In the genomic region with DNA sequence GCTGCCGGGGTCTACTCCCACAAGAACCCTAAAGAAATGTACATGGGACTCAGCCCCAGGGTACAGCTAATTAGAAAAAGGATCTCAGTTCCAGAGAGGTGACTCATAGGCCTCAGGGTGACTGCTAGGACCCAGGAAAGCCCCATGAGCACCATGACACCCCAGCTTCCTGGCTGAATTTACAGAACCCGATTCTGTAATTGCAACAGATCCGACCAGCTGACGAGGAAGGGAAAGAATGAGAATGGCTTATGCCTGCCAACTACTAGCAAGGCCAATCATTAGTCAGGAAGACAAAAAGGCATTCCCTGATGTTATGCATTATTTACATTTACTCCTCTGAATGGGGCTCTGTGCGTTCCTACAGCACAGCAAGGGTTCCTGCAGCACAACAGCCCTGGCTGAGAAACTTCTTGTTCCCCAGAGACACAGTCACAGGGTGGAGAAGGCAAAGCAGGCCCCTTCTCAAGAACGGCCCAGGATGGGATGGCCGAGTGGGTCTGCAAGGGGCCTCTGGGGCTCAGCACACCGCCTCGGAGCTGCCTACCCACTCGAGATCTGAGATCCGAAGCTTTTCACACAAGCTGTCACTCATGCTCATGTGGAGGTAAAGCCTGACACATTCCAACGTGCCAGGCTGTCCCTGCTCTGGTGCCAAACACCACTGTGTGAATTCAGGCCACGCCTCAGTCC, we compare ENCODE assay signal across 8 cellular contexts.
DNase-seq lines count a peak whose midpoint lies in the region; ATAC-seq lines count a peak whose summit lies in the region.

No MANE protein-coding gene starts in this region.

- DNase-seq in T-helper 9 cell (peak; percentile 60), T47D (ENCODE audit: low read depth in 1 of 2, low spot score in 1 of 2) (peak; percentile 31 to 66), NCI-H526 treated with DMSO at 0.1 percent for 48 hours (lab: John Stamatoyannopoulos, UW) (no peak)

- peak overlapping the region; percentile 78 for H3K27ac ChIP-seq in subcutaneous abdominal adipose tissue (ENCODE audit: low read depth, low read length)

- H3K36me3 ChIP-seq in mucosa of stomach (ENCODE audit: control insufficient read depth, insufficient read depth, low read length) (no peaks in the 10 kb centered on the region), subcutaneous abdominal adipose tissue (ENCODE audit: control insufficient read depth in 5 of 5, insufficient read depth in 5 of 5, low read length in 5 of 5) (no peaks in the 10 kb centered on the region)

- H3K27me3 ChIP-seq in mucosa of stomach (ENCODE audit: control insufficient read depth, insufficient read depth, low read length), result no peaks in the 10 kb centered on the region
- no peaks in the 10 kb centered on the region for H3K27me3 ChIP-seq in subcutaneous abdominal adipose tissue (ENCODE audit: control insufficient read depth in 5 of 5, insufficient read depth in 4 of 5, low read length in 5 of 5)

- H3K9me3 ChIP-seq in mucosa of stomach (ENCODE audit: control insufficient read depth, low read length) (no peaks in the 10 kb centered on the region), subcutaneous abdominal adipose tissue (ENCODE audit: control insufficient read depth in 5 of 5, low read length in 5 of 5) (no peaks in the 10 kb centered on the region)

- in situ Hi-C loops in T47D (cut with HindIII; ENCODE audit: low pct_unique_long_range_greater_than_20kb, low sequenced_read_pairs), result no loop called here

- peak overlapping the region; percentile 73 for H3K9ac ChIP-seq in mucosa of stomach (ENCODE audit: low read length)
- H3K9ac ChIP-seq in subcutaneous abdominal adipose tissue (ENCODE audit: low read length in 5 of 5), result peak overlapping the region in 1 of 5 donors; percentile 56

- ATAC-seq in GM18499 (IDR thresholded peaks at IDR 0.05; ENCODE audit: insufficient read depth, unreplicated experiment) (peak; percentile 58), HG03280 (IDR thresholded peaks at IDR 0.05; ENCODE audit: unreplicated experiment) (peak; percentile 67), HG03025 (IDR thresholded peaks at IDR 0.05; ENCODE audit: low FRiP score, unreplicated experiment) (no peak)

- H3K4me1 ChIP-seq in mucosa of stomach (ENCODE audit: control insufficient read depth, insufficient read depth, low read length), result peaks cover 38% of the 10 kb centered on the region
- peaks cover 2 to 38% (median 26%) of the 10 kb centered on the region in 5 donors for H3K4me1 ChIP-seq in subcutaneous abdominal adipose tissue (ENCODE audit: control insufficient read depth in 5 of 5, insufficient read depth in 5 of 5, low read length in 5 of 5)

- H3K4me3 ChIP-seq in mucosa of stomach (ENCODE audit: low read length), result no peak overlapping the region
- H3K4me3 ChIP-seq in subcutaneous abdominal adipose tissue (ENCODE audit: low read depth in 1 of 5, low read length in 5 of 5), result peak overlapping the region in 3 of 5 donors; percentile 17 to 54 (median 29)
